In the genomic region with DNA sequence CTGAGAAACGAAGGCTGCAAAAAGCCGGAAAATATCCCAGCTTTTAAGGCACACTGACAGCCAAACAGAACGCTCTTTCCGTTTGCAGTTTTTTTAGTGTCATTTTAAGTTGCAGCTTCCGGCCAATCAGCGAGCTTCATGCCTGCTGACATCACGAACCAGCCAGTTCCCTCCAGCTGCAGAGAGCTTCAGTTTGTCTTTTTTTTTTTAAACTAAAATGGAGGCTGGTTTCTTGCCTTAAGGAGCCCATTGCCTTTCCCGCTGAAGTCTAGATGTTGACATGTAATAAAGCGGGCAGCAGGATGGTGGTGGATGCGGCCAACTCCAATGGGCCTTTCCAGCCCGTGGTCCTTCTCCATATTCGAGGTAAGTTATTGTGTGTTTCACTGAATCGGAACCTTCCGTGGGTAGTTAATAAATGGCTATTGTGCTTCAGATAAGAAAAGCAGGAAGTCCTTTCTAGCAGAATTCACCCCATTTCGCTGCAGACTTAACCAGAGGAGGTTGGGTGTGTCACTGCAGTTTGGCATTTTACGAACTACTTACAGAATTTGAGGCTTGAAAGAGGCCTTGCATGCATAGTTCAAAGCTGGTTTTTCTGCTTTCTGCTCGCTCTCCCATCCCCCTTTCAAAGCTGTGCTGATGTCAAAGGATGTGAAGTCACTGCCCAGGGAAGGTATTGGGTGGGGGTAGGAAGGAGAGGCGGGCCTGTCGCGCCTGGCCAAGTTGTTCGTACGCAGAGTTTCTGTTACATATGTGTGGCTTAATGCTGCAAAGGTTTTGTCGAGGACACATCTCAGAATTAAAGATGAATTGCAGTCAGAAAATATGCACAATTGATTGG, we compare ENCODE assay signal across 1 cellular context.
A peak's percentile ranks its signal among the peaks of the same experiment; 100 is the strongest.
TF ChIP-seq lines count a peak whose summit lies in the region.

No MANE protein-coding gene starts in this region.

TF ChIP-seq in HepG2, 621 proteins besides CTCF, POLR2A, EP300 and RAD21 (continued from another document and continues in another):
- TF ChIP-seq ZSCAN29 (CRISPR knock-in tag; conservative IDR thresholded peaks at IDR 0.05): no peak
- peak; percentile 64 for TF ChIP-seq RBFOX2 (IDR thresholded peaks at IDR 0.05; ENCODE audit: low read depth, low read length)
- TF ChIP-seq HOXA5 (CRISPR knock-in tag; IDR thresholded peaks at IDR 0.05): no peak
- TF ChIP-seq, protein P1, sequence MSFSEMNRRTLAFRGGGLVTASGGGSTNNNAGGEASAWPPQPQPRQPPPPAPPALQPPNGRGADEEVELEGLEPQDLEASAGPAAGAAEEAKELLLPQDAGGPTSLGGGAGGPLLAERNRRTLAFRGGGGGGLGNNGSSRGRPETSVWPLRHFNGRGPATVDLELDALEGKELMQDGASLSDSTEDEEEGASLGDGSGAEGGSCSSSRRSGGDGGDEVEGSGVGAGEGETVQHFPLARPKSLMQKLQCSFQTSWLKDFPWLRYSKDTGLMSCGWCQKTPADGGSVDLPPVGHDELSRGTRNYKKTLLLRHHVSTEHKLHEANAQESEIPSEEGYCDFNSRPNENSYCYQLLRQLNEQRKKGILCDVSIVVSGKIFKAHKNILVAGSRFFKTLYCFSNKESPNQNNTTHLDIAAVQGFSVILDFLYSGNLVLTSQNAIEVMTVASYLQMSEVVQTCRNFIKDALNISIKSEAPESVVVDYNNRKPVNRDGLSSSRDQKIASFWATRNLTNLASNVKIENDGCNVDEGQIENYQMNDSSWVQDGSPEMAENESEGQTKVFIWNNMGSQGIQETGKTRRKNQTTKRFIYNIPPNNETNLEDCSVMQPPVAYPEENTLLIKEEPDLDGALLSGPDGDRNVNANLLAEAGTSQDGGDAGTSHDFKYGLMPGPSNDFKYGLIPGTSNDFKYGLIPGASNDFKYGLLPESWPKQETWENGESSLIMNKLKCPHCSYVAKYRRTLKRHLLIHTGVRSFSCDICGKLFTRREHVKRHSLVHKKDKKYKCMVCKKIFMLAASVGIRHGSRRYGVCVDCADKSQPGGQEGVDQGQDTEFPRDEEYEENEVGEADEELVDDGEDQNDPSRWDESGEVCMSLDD (CRISPR knock-in tag; IDR thresholded peaks at IDR 0.05; ENCODE audit: borderline replicate concordance): no peak
- TF ChIP-seq IRF2 (CRISPR knock-in tag; IDR thresholded peaks at IDR 0.05): no peak
- TF ChIP-seq NFYB (CRISPR knock-in tag; IDR thresholded peaks at IDR 0.05): peak; percentile 75
- TF ChIP-seq, protein P2, sequence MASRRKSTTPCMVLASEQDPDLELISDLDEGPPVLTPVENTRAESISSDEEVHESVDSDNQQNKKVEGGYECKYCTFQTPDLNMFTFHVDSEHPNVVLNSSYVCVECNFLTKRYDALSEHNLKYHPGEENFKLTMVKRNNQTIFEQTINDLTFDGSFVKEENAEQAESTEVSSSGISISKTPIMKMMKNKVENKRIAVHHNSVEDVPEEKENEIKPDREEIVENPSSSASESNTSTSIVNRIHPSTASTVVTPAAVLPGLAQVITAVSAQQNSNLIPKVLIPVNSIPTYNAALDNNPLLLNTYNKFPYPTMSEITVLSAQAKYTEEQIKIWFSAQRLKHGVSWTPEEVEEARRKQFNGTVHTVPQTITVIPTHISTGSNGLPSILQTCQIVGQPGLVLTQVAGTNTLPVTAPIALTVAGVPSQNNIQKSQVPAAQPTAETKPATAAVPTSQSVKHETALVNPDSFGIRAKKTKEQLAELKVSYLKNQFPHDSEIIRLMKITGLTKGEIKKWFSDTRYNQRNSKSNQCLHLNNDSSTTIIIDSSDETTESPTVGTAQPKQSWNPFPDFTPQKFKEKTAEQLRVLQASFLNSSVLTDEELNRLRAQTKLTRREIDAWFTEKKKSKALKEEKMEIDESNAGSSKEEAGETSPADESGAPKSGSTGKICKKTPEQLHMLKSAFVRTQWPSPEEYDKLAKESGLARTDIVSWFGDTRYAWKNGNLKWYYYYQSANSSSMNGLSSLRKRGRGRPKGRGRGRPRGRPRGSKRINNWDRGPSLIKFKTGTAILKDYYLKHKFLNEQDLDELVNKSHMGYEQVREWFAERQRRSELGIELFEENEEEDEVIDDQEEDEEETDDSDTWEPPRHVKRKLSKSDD (CRISPR knock-in tag; IDR thresholded peaks at IDR 0.05; ENCODE audit: low read depth): no peak
- peak; percentile 82; the same call in 1 of the 2 replicates for TF ChIP-seq ZNF788 (CRISPR knock-in tag; IDR thresholded peaks at IDR 0.05; ENCODE audit: borderline replicate concordance)
- TF ChIP-seq, protein P3, sequence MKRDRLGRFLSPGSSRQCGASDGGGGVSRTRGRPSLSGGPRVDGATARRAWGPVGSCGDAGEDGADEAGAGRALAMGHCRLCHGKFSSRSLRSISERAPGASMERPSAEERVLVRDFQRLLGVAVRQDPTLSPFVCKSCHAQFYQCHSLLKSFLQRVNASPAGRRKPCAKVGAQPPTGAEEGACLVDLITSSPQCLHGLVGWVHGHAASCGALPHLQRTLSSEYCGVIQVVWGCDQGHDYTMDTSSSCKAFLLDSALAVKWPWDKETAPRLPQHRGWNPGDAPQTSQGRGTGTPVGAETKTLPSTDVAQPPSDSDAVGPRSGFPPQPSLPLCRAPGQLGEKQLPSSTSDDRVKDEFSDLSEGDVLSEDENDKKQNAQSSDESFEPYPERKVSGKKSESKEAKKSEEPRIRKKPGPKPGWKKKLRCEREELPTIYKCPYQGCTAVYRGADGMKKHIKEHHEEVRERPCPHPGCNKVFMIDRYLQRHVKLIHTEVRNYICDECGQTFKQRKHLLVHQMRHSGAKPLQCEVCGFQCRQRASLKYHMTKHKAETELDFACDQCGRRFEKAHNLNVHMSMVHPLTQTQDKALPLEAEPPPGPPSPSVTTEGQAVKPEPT (CRISPR knock-in tag; IDR thresholded peaks at IDR 0.05; ENCODE audit: low read depth): 0 out of 2 replicates have a peak, but pooled peaks have one; percentile 29
- no peak for TF ChIP-seq FOXP1 (IDR thresholded peaks at IDR 0.05)
- peak; percentile 42; the same call in 1 of the 2 replicates for TF ChIP-seq FOXP1 (CRISPR knock-in tag; IDR thresholded peaks at IDR 0.05)
- TF ChIP-seq, protein P4, sequence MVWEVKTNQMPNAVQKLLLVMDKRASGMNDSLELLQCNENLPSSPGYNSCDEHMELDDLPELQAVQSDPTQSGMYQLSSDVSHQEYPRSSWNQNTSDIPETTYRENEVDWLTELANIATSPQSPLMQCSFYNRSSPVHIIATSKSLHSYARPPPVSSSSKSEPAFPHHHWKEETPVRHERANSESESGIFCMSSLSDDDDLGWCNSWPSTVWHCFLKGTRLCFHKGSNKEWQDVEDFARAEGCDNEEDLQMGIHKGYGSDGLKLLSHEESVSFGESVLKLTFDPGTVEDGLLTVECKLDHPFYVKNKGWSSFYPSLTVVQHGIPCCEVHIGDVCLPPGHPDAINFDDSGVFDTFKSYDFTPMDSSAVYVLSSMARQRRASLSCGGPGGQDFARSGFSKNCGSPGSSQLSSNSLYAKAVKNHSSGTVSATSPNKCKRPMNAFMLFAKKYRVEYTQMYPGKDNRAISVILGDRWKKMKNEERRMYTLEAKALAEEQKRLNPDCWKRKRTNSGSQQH (CRISPR knock-in tag; IDR thresholded peaks at IDR 0.05; ENCODE audit: low read depth): no peak; the same call in 1 of the 2 replicates
- no peak for TF ChIP-seq ZNF670 (CRISPR knock-in tag; IDR thresholded peaks at IDR 0.05; ENCODE audit: borderline replicate concordance)
- TF ChIP-seq SOX13 (IDR thresholded peaks at IDR 0.05): peak; percentile 34; the same call in 1 of the 2 replicates
- peak in 1 of 2 experiments; percentile 36; a peak in 1 of 4 replicates for TF ChIP-seq SOX13 (CRISPR knock-in tag; conservative IDR thresholded peaks at IDR 0.05 in 1 of 2, IDR thresholded peaks at IDR 0.05 in 1 of 2)
- TF ChIP-seq, protein P5, sequence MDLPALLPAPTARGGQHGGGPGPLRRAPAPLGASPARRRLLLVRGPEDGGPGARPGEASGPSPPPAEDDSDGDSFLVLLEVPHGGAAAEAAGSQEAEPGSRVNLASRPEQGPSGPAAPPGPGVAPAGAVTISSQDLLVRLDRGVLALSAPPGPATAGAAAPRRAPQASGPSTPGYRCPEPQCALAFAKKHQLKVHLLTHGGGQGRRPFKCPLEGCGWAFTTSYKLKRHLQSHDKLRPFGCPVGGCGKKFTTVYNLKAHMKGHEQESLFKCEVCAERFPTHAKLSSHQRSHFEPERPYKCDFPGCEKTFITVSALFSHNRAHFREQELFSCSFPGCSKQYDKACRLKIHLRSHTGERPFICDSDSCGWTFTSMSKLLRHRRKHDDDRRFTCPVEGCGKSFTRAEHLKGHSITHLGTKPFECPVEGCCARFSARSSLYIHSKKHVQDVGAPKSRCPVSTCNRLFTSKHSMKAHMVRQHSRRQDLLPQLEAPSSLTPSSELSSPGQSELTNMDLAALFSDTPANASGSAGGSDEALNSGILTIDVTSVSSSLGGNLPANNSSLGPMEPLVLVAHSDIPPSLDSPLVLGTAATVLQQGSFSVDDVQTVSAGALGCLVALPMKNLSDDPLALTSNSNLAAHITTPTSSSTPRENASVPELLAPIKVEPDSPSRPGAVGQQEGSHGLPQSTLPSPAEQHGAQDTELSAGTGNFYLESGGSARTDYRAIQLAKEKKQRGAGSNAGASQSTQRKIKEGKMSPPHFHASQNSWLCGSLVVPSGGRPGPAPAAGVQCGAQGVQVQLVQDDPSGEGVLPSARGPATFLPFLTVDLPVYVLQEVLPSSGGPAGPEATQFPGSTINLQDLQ (CRISPR knock-in tag; IDR thresholded peaks at IDR 0.05): no peak
- no peak for TF ChIP-seq ZNF383 (CRISPR knock-in tag; IDR thresholded peaks at IDR 0.05; ENCODE audit: borderline replicate concordance)
- TF ChIP-seq RORA (CRISPR knock-in tag; IDR thresholded peaks at IDR 0.05): no peak
- TF ChIP-seq KLF15 (CRISPR knock-in tag; IDR thresholded peaks at IDR 0.05; ENCODE audit: borderline replicate concordance): no peak
- no peak for TF ChIP-seq TOPORS (CRISPR knock-in tag; IDR thresholded peaks at IDR 0.05)
- TF ChIP-seq ZNF382 (CRISPR knock-in tag; IDR thresholded peaks at IDR 0.05; ENCODE audit: borderline replicate concordance): no peak
- TF ChIP-seq, protein P6, sequence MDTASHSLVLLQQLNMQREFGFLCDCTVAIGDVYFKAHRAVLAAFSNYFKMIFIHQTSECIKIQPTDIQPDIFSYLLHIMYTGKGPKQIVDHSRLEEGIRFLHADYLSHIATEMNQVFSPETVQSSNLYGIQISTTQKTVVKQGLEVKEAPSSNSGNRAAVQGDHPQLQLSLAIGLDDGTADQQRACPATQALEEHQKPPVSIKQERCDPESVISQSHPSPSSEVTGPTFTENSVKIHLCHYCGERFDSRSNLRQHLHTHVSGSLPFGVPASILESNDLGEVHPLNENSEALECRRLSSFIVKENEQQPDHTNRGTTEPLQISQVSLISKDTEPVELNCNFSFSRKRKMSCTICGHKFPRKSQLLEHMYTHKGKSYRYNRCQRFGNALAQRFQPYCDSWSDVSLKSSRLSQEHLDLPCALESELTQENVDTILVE (CRISPR knock-in tag; IDR thresholded peaks at IDR 0.05): peak; percentile 75
- TF ChIP-seq, protein P7, sequence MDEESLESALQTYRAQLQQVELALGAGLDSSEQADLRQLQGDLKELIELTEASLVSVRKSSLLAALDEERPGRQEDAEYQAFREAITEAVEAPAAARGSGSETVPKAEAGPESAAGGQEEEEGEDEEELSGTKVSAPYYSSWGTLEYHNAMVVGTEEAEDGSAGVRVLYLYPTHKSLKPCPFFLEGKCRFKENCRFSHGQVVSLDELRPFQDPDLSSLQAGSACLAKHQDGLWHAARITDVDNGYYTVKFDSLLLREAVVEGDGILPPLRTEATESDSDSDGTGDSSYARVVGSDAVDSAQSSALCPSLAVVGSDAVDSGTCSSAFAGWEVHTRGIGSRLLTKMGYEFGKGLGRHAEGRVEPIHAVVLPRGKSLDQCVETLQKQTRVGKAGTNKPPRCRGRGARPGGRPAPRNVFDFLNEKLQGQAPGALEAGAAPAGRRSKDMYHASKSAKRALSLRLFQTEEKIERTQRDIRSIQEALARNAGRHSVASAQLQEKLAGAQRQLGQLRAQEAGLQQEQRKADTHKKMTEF (CRISPR knock-in tag; IDR thresholded peaks at IDR 0.05): peak; percentile 62
- no peak for TF ChIP-seq ZNF343 (CRISPR knock-in tag; IDR thresholded peaks at IDR 0.05)
- no peak for TF ChIP-seq HNF4G (IDR thresholded peaks at IDR 0.05; ENCODE audit: borderline replicate concordance, low read depth, low read length)
- no peak for TF ChIP-seq HNF4G (CRISPR knock-in tag; IDR thresholded peaks at IDR 0.05; ENCODE audit: borderline replicate concordance, low read depth)
- no peak for TF ChIP-seq ZNF766 (CRISPR knock-in tag; IDR thresholded peaks at IDR 0.05; ENCODE audit: borderline replicate concordance)
- no peak for TF ChIP-seq ZNF367 (CRISPR knock-in tag; IDR thresholded peaks at IDR 0.05; ENCODE audit: borderline replicate concordance)
- TF ChIP-seq AGO1 (IDR thresholded peaks at IDR 0.05; ENCODE audit: low read depth, low read length, poor library complexity, severe bottlenecking): no peak
- TF ChIP-seq BCL6 (CRISPR knock-in tag; IDR thresholded peaks at IDR 0.05): peak; percentile 21; the same call in 1 of the 2 replicates
- TF ChIP-seq, protein P8, sequence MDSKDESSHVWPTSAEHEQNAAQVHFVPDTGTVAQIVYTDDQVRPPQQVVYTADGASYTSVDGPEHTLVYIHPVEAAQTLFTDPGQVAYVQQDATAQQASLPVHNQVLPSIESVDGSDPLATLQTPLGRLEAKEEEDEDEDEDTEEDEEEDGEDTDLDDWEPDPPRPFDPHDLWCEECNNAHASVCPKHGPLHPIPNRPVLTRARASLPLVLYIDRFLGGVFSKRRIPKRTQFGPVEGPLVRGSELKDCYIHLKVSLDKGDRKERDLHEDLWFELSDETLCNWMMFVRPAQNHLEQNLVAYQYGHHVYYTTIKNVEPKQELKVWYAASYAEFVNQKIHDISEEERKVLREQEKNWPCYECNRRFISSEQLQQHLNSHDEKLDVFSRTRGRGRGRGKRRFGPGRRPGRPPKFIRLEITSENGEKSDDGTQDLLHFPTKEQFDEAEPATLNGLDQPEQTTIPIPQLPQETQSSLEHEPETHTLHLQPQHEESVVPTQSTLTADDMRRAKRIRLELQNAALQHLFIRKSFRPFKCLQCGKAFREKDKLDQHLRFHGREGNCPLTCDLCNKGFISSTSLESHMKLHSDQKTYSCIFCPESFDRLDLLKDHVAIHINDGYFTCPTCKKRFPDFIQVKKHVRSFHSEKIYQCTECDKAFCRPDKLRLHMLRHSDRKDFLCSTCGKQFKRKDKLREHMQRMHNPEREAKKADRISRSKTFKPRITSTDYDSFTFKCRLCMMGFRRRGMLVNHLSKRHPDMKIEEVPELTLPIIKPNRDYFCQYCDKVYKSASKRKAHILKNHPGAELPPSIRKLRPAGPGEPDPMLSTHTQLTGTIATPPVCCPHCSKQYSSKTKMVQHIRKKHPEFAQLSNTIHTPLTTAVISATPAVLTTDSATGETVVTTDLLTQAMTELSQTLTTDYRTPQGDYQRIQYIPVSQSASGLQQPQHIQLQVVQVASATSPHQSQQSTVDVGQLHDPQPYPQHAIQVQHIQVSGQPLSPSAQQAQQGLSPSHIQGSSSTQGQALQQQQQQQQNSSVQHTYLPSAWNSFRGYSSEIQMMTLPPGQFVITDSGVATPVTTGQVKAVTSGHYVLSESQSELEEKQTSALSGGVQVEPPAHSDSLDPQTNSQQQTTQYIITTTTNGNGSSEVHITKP (CRISPR knock-in tag; IDR thresholded peaks at IDR 0.05; ENCODE audit: low read depth): peak; percentile 78; the same call in 1 of the 2 replicates
- peak; percentile 55 for TF ChIP-seq ELF3 (CRISPR knock-in tag; IDR thresholded peaks at IDR 0.05)
- no peak for TF ChIP-seq ATAD3A (CRISPR knock-in tag; IDR thresholded peaks at IDR 0.05)
- no peak for TF ChIP-seq ZNF768 (CRISPR knock-in tag; IDR thresholded peaks at IDR 0.05)
- TF ChIP-seq ZBTB7A (CRISPR knock-in tag; IDR thresholded peaks at IDR 0.05): no peak
- no peak for TF ChIP-seq SOX5 (CRISPR knock-in tag; IDR thresholded peaks at IDR 0.05; ENCODE audit: borderline replicate concordance)
